8 cellular contexts compared by ENCODE assay signal in genomic region chr10:129467346-129468119, GRCh38. TPM values are rescaled to one million over a fixed set of nuclear protein-coding genes. Genes with fewer than 3 reads are reported as not detected.
DNase-seq lines count a peak whose midpoint lies in the region; ATAC-seq, FAIRE-seq and TF ChIP-seq lines count a peak whose summit lies in the region.

No MANE protein-coding gene starts in this region.

- no peak for TF ChIP-seq POLR2A in A549 (IDR thresholded peaks at IDR 0.05; ENCODE audit: low read length)
- TF ChIP-seq POLR2A in GM12878 (IDR thresholded peaks at IDR 0.05; ENCODE audit: low read depth, low read length): no peak

- WGBS in A549 (ENCODE audit: missing lambda C conversion rate): 51% methylated on average over 22 of the region's 26 CpGs
- WGBS in GM12878 (ENCODE audit: insufficient coverage, insufficient replicate concordance, low lambda C conversion rate, missing lambda C conversion rate): 18% methylated on average over 26 of the region's 26 CpGs

- no peaks in the 10 kb centered on the region for H3K9me3 Mint-ChIP-seq in stimulated activated naive B cell treated with anti-CD40 and anti-IgM and Interleukin-4, amounts not matched to agents 10 μg/mL and 1 μg/mL and 100 μg/mL, for 72 hours

- H3K79me2 ChIP-seq in GM12878 (ENCODE audit: control insufficient read depth, insufficient read depth, low read length): peaks cover 9% of the 10 kb centered on the region

- DNase-seq in A549 (ENCODE audit: low read depth in 1 of 2, low spot score in 1 of 2) (no peak), HuH-7 (ENCODE audit: low spot score) (peak; percentile 57), GM12878 (ENCODE audit: low read depth, low spot score) (no peak), kidney epithelial cell (ENCODE audit: low read depth) (no peak), NCI-H2029 treated with DMSO at 0.1 percent for 48 hours (lab: John Stamatoyannopoulos, UW) (no peak), NCI-H2081 treated with DMSO at 0.1 percent for 48 hours (lab: John Stamatoyannopoulos, UW) (no peak)
- DNase-seq in stimulated activated naive B cell treated with anti-CD40 and anti-IgM and Interleukin-4, amounts not matched to agents 10 μg/mL and 1 μg/mL and 100 μg/mL, for 72 hours: no peak

- H3K36me3 ChIP-seq in GM12878 (ENCODE audit: control insufficient read depth in 2 of 2, insufficient read depth in 2 of 2, low read length in 1 of 2) (no peaks in the 10 kb centered on the region), kidney epithelial cell (ENCODE audit: control insufficient read depth, insufficient read depth, low read length) (no peaks in the 10 kb centered on the region)

- peak; percentile 32 to 42; a peak in 4 of 6 replicates for ATAC-seq in A549
- ATAC-seq in GM18870 (IDR thresholded peaks at IDR 0.05; ENCODE audit: unreplicated experiment): peak; percentile 46
- peak; percentile 19; the same call in 2 of the 3 replicates for ATAC-seq in GM12878
- peak; percentile 7 to 19 for ATAC-seq in stimulated activated naive B cell treated with anti-CD40 and anti-IgM and Interleukin-4, amounts not matched to agents 10 μg/mL and 1 μg/mL and 100 μg/mL, for 72 hours (replicated peaks)

- in situ Hi-C loops in GM12878 (cut with MboI): loop anchor here (10.0 kb wide), 1 partner anchor 647 kb away; the partner anchor contains the start of gene C10orf143

- H3K27me3 Mint-ChIP-seq in stimulated activated naive B cell treated with anti-CD40 and anti-IgM and Interleukin-4, amounts not matched to agents 10 μg/mL and 1 μg/mL and 100 μg/mL, for 72 hours: no peaks in the 10 kb centered on the region

- H3K27ac Mint-ChIP-seq in stimulated activated naive B cell treated with anti-CD40 and anti-IgM and Interleukin-4, amounts not matched to agents 10 μg/mL and 1 μg/mL and 100 μg/mL, for 72 hours: peak overlapping the region; percentile 82

- H3K4me2 ChIP-seq in A549 (peak overlapping the region; percentile 70), GM12878 (ENCODE audit: control insufficient read depth, insufficient read depth) (peak overlapping the region; percentile 95)

- H3K4me1 ChIP-seq in A549: no peaks in the 10 kb centered on the region
- H3K4me1 ChIP-seq in GM12878 (ENCODE audit: control insufficient read depth, insufficient read depth, low read length): peaks cover 11% of the 10 kb centered on the region

- H3K27me3 ChIP-seq in GM12878 (replicated peaks in 1 of 2; ENCODE audit: control insufficient read depth in 2 of 2, insufficient read depth in 2 of 2, low read length in 1 of 2) (no peaks in the 10 kb centered on the region), kidney epithelial cell (ENCODE audit: control insufficient read depth, insufficient read depth, low read length) (no peaks in the 10 kb centered on the region)

- peak overlapping the region; percentile 71 to 84 for H3K27ac ChIP-seq in A549
- peak overlapping the region; percentile 76 for H3K27ac ChIP-seq in GM12878 (ENCODE audit: control insufficient read depth, insufficient read depth)

- peak overlapping the region; percentile 89 for H3K9ac ChIP-seq in GM12878 (ENCODE audit: control insufficient read depth, insufficient read depth, low read length)

- peaks cover 10 to 33% of the 10 kb centered on the region in 2 donors for H3K4me1 Mint-ChIP-seq in stimulated activated naive B cell treated with anti-CD40 and anti-IgM and Interleukin-4, amounts not matched to agents 10 μg/mL and 1 μg/mL and 100 μg/mL, for 72 hours

- RAD21 ChIA-PET in GM12878 (lab: Charles Lee; ENCODE audit: unreplicated experiment): no interaction called here

- TF ChIP-seq CTCF in A549 (IDR thresholded peaks at IDR 0.05) (no peak), GM12878 (IDR thresholded peaks at IDR 0.05 in 2 of 3, conservative IDR thresholded peaks at IDR 0.05 in 1 of 3; ENCODE audit: control insufficient read depth in 2 of 3, extremely low read depth in 1 of 3, insufficient read depth in 1 of 3, low read depth in 3 of 3, low read length in 3 of 3) (no peak), kidney epithelial cell (IDR thresholded peaks at IDR 0.05; ENCODE audit: insufficient read depth, low read length, poor library complexity, severe bottlenecking) (no peak)

- H4K20me1 ChIP-seq in GM12878 (ENCODE audit: control insufficient read depth, insufficient read depth): no peaks in the 10 kb centered on the region

- peaks cover 5 to 9% of the 10 kb centered on the region in 2 donors for H3K36me3 Mint-ChIP-seq in stimulated activated naive B cell treated with anti-CD40 and anti-IgM and Interleukin-4, amounts not matched to agents 10 μg/mL and 1 μg/mL and 100 μg/mL, for 72 hours

- TF ChIP-seq EP300 in A549 (IDR thresholded peaks at IDR 0.05): no peak
- TF ChIP-seq EP300 in GM12878 (IDR thresholded peaks at IDR 0.05; ENCODE audit: borderline replicate concordance in 1 of 2, control insufficient read depth in 1 of 2, low read depth in 2 of 2, low read length in 2 of 2): no peak

- SMC1A ChIA-PET in GM12878 (lab: Charles Lee; ENCODE audit: uncharacterized antibody, unreplicated experiment): no interaction called here

- POLR2A ChIA-PET in A549 (lab: Yijun Ruan, JAX) (no interaction called here), GM12878 (lab: Charles Lee) (no interaction called here)

- CTCF ChIA-PET in A549 (lab: Yijun Ruan, JAX): no interaction called here
- CTCF ChIA-PET in GM12878 (lab: Yijun Ruan, JAX): no interaction called here

- H3K4me3 Mint-ChIP-seq in stimulated activated naive B cell treated with anti-CD40 and anti-IgM and Interleukin-4, amounts not matched to agents 10 μg/mL and 1 μg/mL and 100 μg/mL, for 72 hours: peak overlapping the region; percentile 82 to 91

- H2AFZ ChIP-seq in GM12878 (ENCODE audit: control insufficient read depth, low read depth, low read length): peak overlapping the region; percentile 79

- TF ChIP-seq RAD21 in A549 (conservative IDR thresholded peaks at IDR 0.05 in 1 of 2, IDR thresholded peaks at IDR 0.05 in 1 of 2): no peak
- TF ChIP-seq RAD21 in GM12878 (IDR thresholded peaks at IDR 0.05; ENCODE audit: insufficient read depth, low read depth, low read length): no peak

- H3K4me3 ChIP-seq in A549 (peak overlapping the region; percentile 61), GM12878 (peak overlapping the region; percentile 89), kidney epithelial cell (ENCODE audit: low read depth, low read length) (peak overlapping the region; percentile 89)

- H3K9me3 ChIP-seq in A549 (no peaks in the 10 kb centered on the region), GM12878 (replicated peaks; ENCODE audit: control insufficient read depth, insufficient read depth, low read length) (no peaks in the 10 kb centered on the region)

- BruUV-seq in GM12878 (replicated peaks; lab: Mats Ljungman, UMichigan): no TSS peak

- intact Hi-C loops in GM12878 (cut with micrococcal nuclease; ENCODE audit: unreplicated experiment): loop anchor here (5.0 kb wide), 1 partner anchor 135 kb away; no protein-coding TSS in a partner anchor

- no peak for FAIRE-seq in A549 (lab: Jason Lieb, UNC)
- no peak for FAIRE-seq in GM12878 (lab: Jason Lieb, UNC)

TF ChIP-seq in A549, 52 proteins besides CTCF, POLR2A, EP300 and RAD21 (continues in another document):
- TF ChIP-seq NPAS2 (CRISPR knock-in tag; IDR thresholded peaks at IDR 0.05; ENCODE audit: borderline replicate concordance) (no peak), RCOR1 (IDR thresholded peaks at IDR 0.05; ENCODE audit: low read depth, low read length) (no peak), ZFP36 (IDR thresholded peaks at IDR 0.05; ENCODE audit: borderline replicate concordance, partially characterized antibody) (no peak), NR3C1 (IDR thresholded peaks at IDR 0.05) (no peak), MAFK (IDR thresholded peaks at IDR 0.05; ENCODE audit: partially characterized antibody) (no peak)

TF ChIP-seq in GM12878, 131 proteins besides CTCF, POLR2A, EP300 and RAD21 (continues in another document):
- TF ChIP-seq EED (IDR thresholded peaks at IDR 0.05; ENCODE audit: low read depth) (0 out of 2 replicates have a peak, but pooled peaks have one; percentile 15), RUNX3 (IDR thresholded peaks at IDR 0.05; ENCODE audit: low read length) (no peak), TCF3 (IDR thresholded peaks at IDR 0.05; ENCODE audit: borderline replicate concordance, insufficient read depth, low read depth, low read length) (0 out of 2 replicates have a peak, but pooled peaks have one; percentile 44), RFX5 (IDR thresholded peaks at IDR 0.05; ENCODE audit: low read depth, low read length) (no peak), KAT2A (conservative IDR thresholded peaks at IDR 0.05; ENCODE audit: control insufficient read depth, low read depth, low read length) (no peak)

RNA-seq across cellular contexts. Expression of gene MGMT, which starts 0.5 kb away (rescaled TPM):
- 4.4 and 4.9 TPM in 2 replicates for polyA plus RNA-seq in A549 (2011; rRNA removed)
- polyA plus RNA-seq in A549 (2012; cell fraction: cytosol; rRNA removed): 8.1 and 8.5 TPM in 2 replicates
- polyA plus RNA-seq in A549 (2012; cell fraction: nucleus; rRNA removed): 7.3 and 8.9 TPM in 2 replicates
- polyA plus RNA-seq in A549 (2017; fragmentation: RNase III; extraction: RNeasy Plus Mini Kit Qiagen cat#74134 plus additional on column Dnase treatment): 4.3 to 5.6 TPM (median 5.2 TPM) in 3 replicates
- 2.8 and 3.1 TPM in 2 replicates for polyA minus RNA-seq in A549 (2011; rRNA and poly(A)+ RNA removed)
- total RNA-seq in GM12878 (2013; cell fraction: nucleolus; rRNA removed): 5.2 and 5.3 TPM in 2 replicates
- total RNA-seq in GM12878 (2014; rRNA removed): 19.4 and 20.9 TPM in 2 replicates
- 9.4 and 9.7 TPM in 2 replicates for total RNA-seq in GM12878 (2014; rRNA removed; fragmentation: Illumina TruSeq; extraction: Trizol)
- 16.5 and 16.9 TPM in 2 replicates for total RNA-seq in GM12878 (2021)
- polyA plus RNA-seq in GM12878 (2011; ENCODE audit: low read depth): 7.9 TPM
- 0.09 and 0.16 TPM in 2 replicates for polyA plus RNA-seq in GM12878 (2011; rRNA removed)
- polyA plus RNA-seq in GM12878 (2011; cell fraction: cytosol; rRNA removed): 0.30 and 0.48 TPM in 2 replicates
- polyA plus RNA-seq in GM12878 (2011; cell fraction: nucleus; rRNA removed): 0.25 and 0.37 TPM in 2 replicates
- polyA plus RNA-seq in GM12878 (2012): 12.6 and 16.5 TPM in 2 replicates
- polyA plus RNA-seq in GM12878 (2014; fragmentation: Illumina TruSeq; extraction: Trizol): 0.89 and 5.6 TPM in 2 replicates
- polyA plus RNA-seq in GM12878 (2014; fragmentation: Nextera tagmentation; extraction: Ambion mirVana): 1 to 10 TPM; 1.7 to 4.1 TPM
- 20.9 and 21.9 TPM in 2 replicates for polyA plus RNA-seq in GM12878 (2014; rRNA removed)
- polyA plus RNA-seq in GM12878 (2016; fragmentation: Nextera tagmentation; extraction: Ambion mirVana): 10 to 100 TPM; 21.9 to 24.2 TPM
- 0.10 TPM in 1 of 2 replicates, not detected in the other for polyA minus RNA-seq in GM12878 (2011; rRNA and poly(A)+ RNA removed)
- 0.73 TPM in 1 of 2 replicates, not detected in the other for polyA minus RNA-seq in GM12878 (2011; cell fraction: cytosol; rRNA and poly(A)+ RNA removed)
- polyA minus RNA-seq in GM12878 (2011; cell fraction: nucleus; rRNA and poly(A)+ RNA removed): 0.38 TPM in 1 of 2 replicates, not detected in the other
- total RNA-seq in kidney epithelial cell: 36.1 and 37.5 TPM in 2 replicates
